20 cellular contexts compared by ENCODE assay signal in the genomic region with DNA sequence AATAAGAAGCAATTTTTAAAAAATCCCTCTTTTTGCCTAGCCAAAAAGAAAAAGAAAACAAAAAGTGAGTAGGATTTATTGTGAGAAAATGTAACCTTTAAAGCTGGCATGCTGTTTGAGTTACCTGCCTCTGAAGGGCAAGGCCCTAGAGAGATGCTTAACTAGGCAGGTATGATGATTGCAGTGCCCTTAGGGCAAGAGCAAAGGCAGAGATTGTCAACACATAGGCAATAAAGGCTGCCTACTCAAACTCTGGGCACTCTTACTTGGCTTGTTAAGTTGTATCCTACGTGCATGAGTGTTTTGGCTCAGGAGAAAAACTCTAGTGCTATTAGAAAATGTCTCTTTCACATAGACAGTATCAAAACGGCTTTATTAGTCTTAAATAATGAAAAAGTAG.
"Had no signal": no experiment of that assay in that cellular context is flagged by ENCODE, and none has a peak within 500 bp of the region (broad histone marks: within the 10 kb centered on the region; RNA-seq: fewer than 3 reads in every experiment).

No MANE protein-coding gene starts in this region.

- H3K36me3 ChIP-seq: colonic mucosa, left ventricle myocardium inferior, neural progenitor cell, sigmoid colon, spleen, thyroid gland had no signal

- H3K4me1 Mint-ChIP-seq: brain; central memory CD8-positive, alpha-beta T cell; neural progenitor cell had no signal

- H3K36me3 Mint-ChIP-seq: brain, neural progenitor cell had no signal

- ATAC-seq: activated CD4-positive, CD25-positive, alpha-beta regulatory T cell treated with anti-CD3 and anti-CD28 coated beads, Interleukin-2, amount 50 U/mL, for 24 hours; activated T-cell treated with anti-CD3 and anti-CD28 coated beads, Interleukin-2, amount 50 U/mL, for 4 hours; foreskin keratinocyte had no signal

- H3K27me3 Mint-ChIP-seq: brain; central memory CD8-positive, alpha-beta T cell had no signal

- H3K9me3 ChIP-seq: colonic mucosa, left ventricle myocardium inferior, sigmoid colon, spleen, thyroid gland had no signal

- H3K4me3 Mint-ChIP-seq: activated naive CD4-positive, alpha-beta T cell treated with anti-CD3 and anti-CD28 coated beads for 36 hours; activated T-cell treated with anti-CD3 and anti-CD28 coated beads, Interleukin-2, amount 50 U/mL, for 4 hours; brain; central memory CD8-positive, alpha-beta T cell; endodermal cell; neural progenitor cell; T-helper 1 cell treated with Interleukin-12 subunit alpha and Interleukin-12 subunit beta and Interleukin-4 antibody, amounts not matched to agents 30 μg/mL and 1 μg/mL, for 36 hours had no signal

- H3K27ac Mint-ChIP-seq: activated naive CD4-positive, alpha-beta T cell treated with anti-CD3 and anti-CD28 coated beads for 36 hours; brain; endodermal cell; neural progenitor cell; T-helper 1 cell treated with Interleukin-12 subunit alpha and Interleukin-12 subunit beta and Interleukin-4 antibody, amounts not matched to agents 30 μg/mL and 1 μg/mL, for 36 hours had no signal

- DNase-seq: activated CD4-positive, alpha-beta T cell treated with anti-CD3 and anti-CD28 coated beads, Interleukin-2, amount 50 U/mL, for 1 hour; activated CD8-positive, alpha-beta memory T cell treated with anti-CD3 and anti-CD28 coated beads, Interleukin-2, amount 50 U/mL, for 4 hours; activated naive CD4-positive, alpha-beta T cell treated with anti-CD3 and anti-CD28 coated beads for 36 hours; activated T-cell treated with anti-CD3 and anti-CD28 coated beads, Interleukin-2, amount 50 U/mL, for 4 hours; colonic mucosa; endodermal cell; glutamatergic neuron; hippocampal formation; left ventricle myocardium inferior; sigmoid colon; spleen; stimulated activated naive CD4-positive, alpha-beta T cell; thyroid gland had no signal

- H3K4me3 ChIP-seq: colonic mucosa, left ventricle myocardium inferior, neural progenitor cell, sigmoid colon, spleen, thyroid gland had no signal

- H3K27ac ChIP-seq: colonic mucosa, foreskin keratinocyte, left ventricle myocardium inferior, neural progenitor cell, parathyroid adenoma, sigmoid colon, spleen, thyroid gland had no signal

- H3K9me3 Mint-ChIP-seq: activated naive CD4-positive, alpha-beta T cell treated with anti-CD3 and anti-CD28 coated beads for 36 hours; activated T-cell treated with anti-CD3 and anti-CD28 coated beads, Interleukin-2, amount 50 U/mL, for 4 hours; brain; central memory CD8-positive, alpha-beta T cell; endodermal cell; neural progenitor cell; T-helper 1 cell treated with Interleukin-12 subunit alpha and Interleukin-12 subunit beta and Interleukin-4 antibody, amounts not matched to agents 30 μg/mL and 1 μg/mL, for 36 hours had no signal

- H3K4me1 ChIP-seq: colonic mucosa, foreskin keratinocyte, left ventricle myocardium inferior, neural progenitor cell, parathyroid adenoma, sigmoid colon, spleen had no signal
